19 cellular contexts compared by ENCODE assay signal in the genomic region with DNA sequence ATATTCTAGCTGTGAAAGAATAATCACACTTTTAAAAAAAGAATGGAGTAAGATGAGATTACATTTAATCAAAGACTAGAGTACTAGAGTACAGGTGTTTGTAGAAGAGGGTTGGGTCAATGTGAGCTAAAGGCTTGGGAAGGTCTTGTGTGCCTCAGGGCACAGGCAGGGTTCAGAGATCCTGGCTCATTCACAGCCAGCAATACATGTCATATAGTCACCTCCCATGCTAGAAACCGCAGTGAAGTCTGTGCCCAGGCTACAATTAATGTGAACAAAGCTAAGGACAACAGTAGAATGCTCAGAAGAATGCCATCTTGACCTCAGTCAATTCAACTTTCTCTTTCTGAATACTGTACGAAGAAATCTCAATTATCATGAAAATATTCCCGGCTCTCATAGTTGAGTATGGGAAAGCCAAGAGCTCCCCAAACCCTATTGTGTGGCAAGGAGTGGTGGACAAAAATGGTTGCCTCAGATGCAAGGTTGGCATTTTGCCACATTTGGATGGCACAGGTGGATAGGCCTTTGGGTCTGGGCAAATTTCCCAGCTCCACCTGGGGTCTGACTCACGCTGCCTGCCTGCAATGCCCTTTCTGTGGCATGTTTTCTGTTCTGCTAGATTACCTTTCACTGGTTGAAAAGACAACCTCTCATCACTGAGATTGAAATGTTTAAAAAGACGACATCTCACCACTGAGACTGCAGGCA.
A peak's percentile ranks its signal among the peaks of the same experiment; 100 is the strongest.
DNase-seq lines count a peak whose midpoint lies in the region; ATAC-seq, FAIRE-seq and TF ChIP-seq lines count a peak whose summit lies in the region.
"Had no signal": no experiment of that assay in that cellular context is flagged by ENCODE, and none has a peak within 500 bp of the region (broad histone marks: within the 10 kb centered on the region; RNA-seq: fewer than 3 reads in every experiment).

No MANE protein-coding gene starts in this region.

- H3K9me3 ChIP-seq in thyroid gland (no peaks in the 10 kb centered on the region), adrenal gland (replicated peaks in 1 of 3) (no peaks in the 10 kb centered on the region), mucosa of descending colon (no peaks in the 10 kb centered on the region)
- H3K9me3 ChIP-seq: vagina had no signal

- no peak overlapping the region for H3K4me3 ChIP-seq in bronchial epithelial cell (ENCODE audit: low read depth, low read length)
- H3K4me3 ChIP-seq in thyroid gland (replicated peaks in 1 of 3) = no peak overlapping the region
- no peak overlapping the region for H3K4me3 ChIP-seq in adrenal gland
- H3K4me3 ChIP-seq in mucosa of descending colon = no peak overlapping the region
- H3K4me3 ChIP-seq: BLaER1, vagina had no signal

- peak; percentile 98 for FAIRE-seq in bronchial epithelial cell (lab: Jason Lieb, UNC)
- FAIRE-seq: islet of Langerhans, TTC549 had no signal

- peak; percentile 13 for DNase-seq in HT1080 (ENCODE audit: low read depth)
- peak; percentile 82 for DNase-seq in NCI-H2171 (lab: John Stamatoyannopoulos, UW)
- peak; percentile 80 for DNase-seq in bronchial epithelial cell (ENCODE audit: low read depth)
- DNase-seq in thyroid gland = peak; percentile 23 to 49
- DNase-seq in adrenal gland = no peak
- no peak for DNase-seq in left colon
- no peak for DNase-seq in mucosa of descending colon
- DNase-seq: activated CD4-positive, alpha-beta T cell treated with anti-CD3 and anti-CD28 coated beads, Interleukin-2, amount 50 U/mL, for 48 hours; activated naive CD8-positive, alpha-beta T cell treated with anti-CD3 and anti-CD28 coated beads, Interleukin-2, amount 50 U/mL, for 24 hours; Karpas-422; NCI-H187; posterior cingulate gyrus; stimulated activated CD4-positive, alpha-beta T cell treated with anti-CD3 and anti-CD28 coated beads, Interleukin-12 subunit alpha, Interleukin-12 subunit beta, amount 100 ng/mL, for 4 hours; stimulated activated naive CD8-positive, alpha-beta T cell treated with anti-CD3 and anti-CD28 coated beads, Interleukin-15, amount 100 ng/mL, for 72 hours had no signal

- TF ChIP-seq POLR2A in thyroid gland (IDR thresholded peaks at IDR 0.05) (no peak), adrenal gland (IDR thresholded peaks at IDR 0.05) (no peak)

- ATAC-seq in left colon (no peak), mucosa of descending colon (no peak)
- ATAC-seq: activated naive CD8-positive, alpha-beta T cell treated with anti-CD3 and anti-CD28 coated beads, Interleukin-2, amount 50 U/mL, for 24 hours; stimulated activated naive CD8-positive, alpha-beta T cell treated with anti-CD3 and anti-CD28 coated beads, Interleukin-15, amount 100 ng/mL, for 72 hours had no signal

- no peaks in the 10 kb centered on the region for H3K36me3 ChIP-seq in bronchial epithelial cell (ENCODE audit: control insufficient read depth, insufficient read depth, low read length)
- H3K36me3 ChIP-seq in thyroid gland = no peaks in the 10 kb centered on the region
- no peaks in the 10 kb centered on the region for H3K36me3 ChIP-seq in adrenal gland (replicated peaks in 1 of 2)
- no peaks in the 10 kb centered on the region for H3K36me3 ChIP-seq in mucosa of descending colon (ENCODE audit: low read depth)
- H3K36me3 ChIP-seq: BLaER1, vagina had no signal

- H3K27me3 ChIP-seq in bronchial epithelial cell (ENCODE audit: control insufficient read depth, insufficient read depth, low read length) = no peaks in the 10 kb centered on the region
- no peaks in the 10 kb centered on the region for H3K27me3 ChIP-seq in thyroid gland
- H3K27me3 ChIP-seq in adrenal gland = no peaks in the 10 kb centered on the region
- H3K27me3 ChIP-seq: BLaER1, vagina had no signal

- TF ChIP-seq CTCF in bronchial epithelial cell (IDR thresholded peaks at IDR 0.05; ENCODE audit: insufficient read depth, low read length, severe bottlenecking) = no peak
- TF ChIP-seq CTCF in thyroid gland (IDR thresholded peaks at IDR 0.05) = no peak
- TF ChIP-seq CTCF in adrenal gland (IDR thresholded peaks at IDR 0.05) = no peak
- TF ChIP-seq CTCF in mucosa of descending colon (IDR thresholded peaks at IDR 0.05) = no peak

- H3K4me1 ChIP-seq in thyroid gland (no peaks in the 10 kb centered on the region), adrenal gland (replicated peaks in 1 of 2) (no peaks in the 10 kb centered on the region), mucosa of descending colon (ENCODE audit: low read depth) (no peaks in the 10 kb centered on the region)
- H3K4me1 ChIP-seq: vagina had no signal

- H3K27ac ChIP-seq in thyroid gland = no peak overlapping the region
- H3K27ac ChIP-seq in adrenal gland = no peak overlapping the region
- H3K27ac ChIP-seq: BLaER1, HL-60, vagina had no signal

- intact Hi-C loops in thyroid gland (cut with DNase I) (no loop called here), adrenal gland (cut with DNase I) (no loop called here), left colon (cut with DNase I, micrococcal nuclease) (no loop called here), mucosa of descending colon (cut with DNase I, micrococcal nuclease) (no loop called here)

- WGBS in thyroid gland, 2 donors = 74 to 80% methylated on average over 5 of the region's 5 CpGs
- WGBS in adrenal gland, 4 donors = 86 to 95% (median 92%) methylated on average over 5 of the region's 5 CpGs

Comparison
In these comparisons a context has a peak if more than half of its experiments do, and no peak if none do; other contexts are left out.
1. DNase-seq: peak in HT1080 (single experiment), NCI-H2171 (single experiment), bronchial epithelial cell (single experiment) and thyroid gland (2 of 2); none in adrenal gland (0 of 7), left colon (0 of 2) and mucosa of descending colon (0 of 3).